Comparison of ENCODE assay signal across 17 cellular contexts in the genomic region with DNA sequence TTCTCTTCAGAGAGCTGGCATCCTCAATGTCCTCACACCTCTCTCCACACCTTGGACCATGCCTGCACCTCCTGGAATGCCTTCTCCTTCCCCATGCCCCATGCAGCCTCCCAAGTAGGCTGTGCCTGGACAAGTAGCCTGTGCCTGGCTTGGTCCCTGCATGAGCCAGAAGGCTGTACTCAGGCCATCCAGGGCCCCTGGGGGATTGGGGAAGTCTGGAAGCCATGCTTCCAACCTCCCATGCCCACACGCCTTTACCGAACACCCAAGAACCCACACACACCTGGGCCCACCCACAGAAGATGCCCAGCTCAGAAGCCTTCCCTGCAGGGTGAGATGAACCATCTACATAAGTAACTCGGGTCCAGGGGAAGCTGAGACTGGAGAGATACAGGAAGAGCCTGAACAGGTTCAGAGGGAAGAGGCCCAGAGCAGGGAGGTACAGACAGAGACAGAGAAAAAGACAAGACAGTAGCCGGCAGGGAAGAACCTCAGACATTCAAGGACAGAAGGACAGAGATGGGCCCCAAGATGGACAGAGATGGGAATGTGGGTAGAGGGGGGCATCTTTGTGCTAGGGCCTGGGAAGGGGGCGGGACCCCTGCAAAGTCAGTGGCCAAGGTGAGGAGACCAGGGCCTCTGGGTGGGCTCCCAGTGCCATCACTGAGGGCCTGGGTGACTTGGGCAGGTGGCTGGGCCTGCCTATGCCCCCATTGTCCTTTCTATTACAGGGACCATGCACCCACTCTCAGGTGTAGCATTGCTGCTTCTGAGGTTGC. TPM values are rescaled to one million over a fixed set of nuclear protein-coding genes. Genes with fewer than 3 reads are reported as not detected.
A peak's percentile ranks its signal among the peaks of the same experiment; 100 is the strongest.
DNase-seq lines count a peak whose midpoint lies in the region; FAIRE-seq and TF ChIP-seq lines count a peak whose summit lies in the region.
"Had no signal": no experiment of that assay in that cellular context is flagged by ENCODE, and none has a peak within 500 bp of the region (broad histone marks: within the 10 kb centered on the region; RNA-seq: fewer than 3 reads in every experiment).

No MANE protein-coding gene starts in this region.

- no peak overlapping the region for H3K23ac ChIP-seq in trophoblast cell (ENCODE audit: low read length)

- H3F3A ChIP-seq in PC-9 (ENCODE audit: insufficient read depth, low read depth) = peaks cover 26% of the 10 kb centered on the region

- H3K14ac ChIP-seq in trophoblast cell (ENCODE audit: low read length) = no peak overlapping the region

- DNase-seq in PC-9 (no peak), coronary artery (ENCODE audit: low spot score) (peak; percentile 68), nephron progenitor cell (no peak), trophoblast cell (no peak), D721Med (ENCODE audit: insufficient read length, low spot score) (no peak)
- DNase-seq in effector CD4-positive, alpha-beta T cell = no peak
- no peak for DNase-seq in stimulated activated naive CD4-positive, alpha-beta T cell (lab: John Stamatoyannopoulos, UW)
- DNase-seq: activated B cell treated with CpG ODN at 0.5 μM for 24 hours, Calu3, foreskin melanocyte, naive B cell, NCI-H146, NCI-H345, T-helper 1 cell had no signal

- FAIRE-seq in D721Med (lab: Jason Lieb, UNC) = no peak

- H3K79me1 ChIP-seq in trophoblast cell (ENCODE audit: low read length) = peaks cover 8% of the 10 kb centered on the region

- no peak overlapping the region for H2AK5ac ChIP-seq in trophoblast cell (ENCODE audit: low read length)

- H3K4me3 Mint-ChIP-seq in nephron progenitor cell = peak overlapping the region; percentile 26
- H3K4me3 Mint-ChIP-seq: activated B cell treated with CpG ODN at 0.5 μM for 24 hours; activated T-helper 17 cell treated with anti-CD3 and anti-CD28 coated beads, Interleukin-2, amount 50 U/mL, for 72 hours; stimulated activated naive CD8-positive, alpha-beta T cell treated with anti-CD3 and anti-CD28 coated beads, Interleukin-15, amount 100 ng/mL, for 72 hours had no signal

- POLR2A ChIA-PET in PC-9 (lab: Charles Lee; ENCODE audit: unreplicated experiment) = no interaction called here

- no peaks in the 10 kb centered on the region for H3K9me2 ChIP-seq in PC-9 (ENCODE audit: insufficient read depth)

- H2BK120ac ChIP-seq in trophoblast cell (ENCODE audit: insufficient read depth, low read length, poor library complexity) = no peak overlapping the region

- H3K27ac Mint-ChIP-seq in nephron progenitor cell = no peak overlapping the region
- H3K27ac Mint-ChIP-seq: activated B cell treated with CpG ODN at 0.5 μM for 24 hours; activated T-helper 17 cell treated with anti-CD3 and anti-CD28 coated beads, Interleukin-2, amount 50 U/mL, for 72 hours; stimulated activated naive CD8-positive, alpha-beta T cell treated with anti-CD3 and anti-CD28 coated beads, Interleukin-15, amount 100 ng/mL, for 72 hours had no signal

- H3K27me3 ChIP-seq in PC-9 (ENCODE audit: insufficient read depth, low read depth) = no peaks in the 10 kb centered on the region
- no peaks in the 10 kb centered on the region for H3K27me3 ChIP-seq in subcutaneous abdominal adipose tissue (ENCODE audit: control insufficient read depth in 5 of 5, insufficient read depth in 4 of 5, low read length in 5 of 5)
- H3K27me3 ChIP-seq in trophoblast cell (ENCODE audit: insufficient read depth, low read length) = no peaks in the 10 kb centered on the region

- H3K27me3 Mint-ChIP-seq in nephron progenitor cell (ENCODE audit: low read depth, poor library complexity) = no peaks in the 10 kb centered on the region

- H3K9me3 Mint-ChIP-seq in nephron progenitor cell = no peaks in the 10 kb centered on the region
- H3K9me3 Mint-ChIP-seq: activated B cell treated with CpG ODN at 0.5 μM for 24 hours; activated T-helper 17 cell treated with anti-CD3 and anti-CD28 coated beads, Interleukin-2, amount 50 U/mL, for 72 hours; naive B cell; stimulated activated naive CD8-positive, alpha-beta T cell treated with anti-CD3 and anti-CD28 coated beads, Interleukin-15, amount 100 ng/mL, for 72 hours had no signal

- H3K9me3 ChIP-seq in PC-9 (ENCODE audit: insufficient read depth, low read depth) (no peaks in the 10 kb centered on the region), subcutaneous abdominal adipose tissue (ENCODE audit: control insufficient read depth in 5 of 5, low read length in 5 of 5) (no peaks in the 10 kb centered on the region), trophoblast cell (ENCODE audit: insufficient read depth, low read depth, low read length) (peaks cover 2% of the 10 kb centered on the region)

- H2BK12ac ChIP-seq in trophoblast cell (ENCODE audit: low read length) = no peak overlapping the region

- no TSS peak for BruUV-seq in PC-9 (replicated peaks; lab: Mats Ljungman, UMichigan)

- no peak overlapping the region for H4K91ac ChIP-seq in trophoblast cell (ENCODE audit: low read depth, low read length)

- intact Hi-C loops in PC-9 (cut with micrococcal nuclease; ENCODE audit: unreplicated experiment) = no loop called here

- peaks cover 86% of the 10 kb centered on the region for H3K79me2 ChIP-seq in PC-9 (ENCODE audit: low read depth)
- H3K79me2 ChIP-seq in trophoblast cell (ENCODE audit: control insufficient read depth, insufficient read depth, low read length, poor library complexity) = peaks cover 3% of the 10 kb centered on the region

- H4K12ac ChIP-seq in trophoblast cell (ENCODE audit: low read depth, low read length) = no peak overlapping the region

- no peak overlapping the region for H3K4ac ChIP-seq in trophoblast cell (ENCODE audit: low read depth, low read length)

- H4K20me1 ChIP-seq in PC-9 (ENCODE audit: insufficient read depth) = 0 out of 2 replicates have a peak, but pooled peaks cover 6% of the 10 kb centered on the region

- TF ChIP-seq CTCF in PC-9 (conservative IDR thresholded peaks at IDR 0.05) (no peak), coronary artery (IDR thresholded peaks at IDR 0.05) (no peak), nephron progenitor cell (IDR thresholded peaks at IDR 0.05) (no peak), D721Med (IDR thresholded peaks at IDR 0.05; ENCODE audit: insufficient read depth, missing control alignments) (no peak)

- no CpG with 5 or more reads among the region's 5 CpGs for WGBS in trophoblast cell (ENCODE audit: extremely low coverage, insufficient coverage, insufficient read length)

- H3K27ac ChIP-seq in PC-9 (no peak overlapping the region), coronary artery (no peak overlapping the region), subcutaneous abdominal adipose tissue (ENCODE audit: low read depth, low read length) (peak overlapping the region; percentile 84), trophoblast cell (ENCODE audit: low read depth, low read length) (no peak overlapping the region)

- H3K18ac ChIP-seq in trophoblast cell (ENCODE audit: low read length) = no peak overlapping the region

- H3K4me2 ChIP-seq in PC-9 (0 out of 2 replicates have a peak overlapping the region, but pooled peaks have one; percentile 0), trophoblast cell (ENCODE audit: low read length) (no peak overlapping the region)

- H3K36me3 ChIP-seq in PC-9 (ENCODE audit: low read depth) (no peaks in the 10 kb centered on the region), subcutaneous abdominal adipose tissue (ENCODE audit: control insufficient read depth in 5 of 5, insufficient read depth in 5 of 5, low read length in 5 of 5) (peaks cover 0 to 3% (median 0%) of the 10 kb centered on the region in 5 donors), trophoblast cell (ENCODE audit: control insufficient read depth in 1 of 2, insufficient read depth in 2 of 2, low read length in 2 of 2) (no peaks in the 10 kb centered on the region)

- no peak overlapping the region for H2BK5ac ChIP-seq in trophoblast cell (ENCODE audit: low read depth, low read length, poor library complexity)

- H3K4me3 ChIP-seq in PC-9 (no peak overlapping the region), coronary artery (no peak overlapping the region), subcutaneous abdominal adipose tissue (ENCODE audit: low read depth in 1 of 5, low read length in 5 of 5) (peak overlapping the region in 2 of 5 donors; percentile 24 to 42), trophoblast cell (ENCODE audit: low read depth, low read length) (no peak overlapping the region)

- CTCF ChIA-PET in PC-9 (lab: Charles Lee) = no interaction called here

- H4K8ac ChIP-seq in trophoblast cell (ENCODE audit: low read depth, low read length) = no peak overlapping the region

- H3K4me1 Mint-ChIP-seq in nephron progenitor cell = peaks cover 70% of the 10 kb centered on the region
- H3K4me1 Mint-ChIP-seq: activated T-helper 17 cell treated with anti-CD3 and anti-CD28 coated beads, Interleukin-2, amount 50 U/mL, for 72 hours had no signal

- H3K9ac ChIP-seq in subcutaneous abdominal adipose tissue (ENCODE audit: low read length in 5 of 5) = peak overlapping the region in 1 of 5 donors; percentile 48
- H3K9ac ChIP-seq in trophoblast cell (ENCODE audit: low read length) = no peak overlapping the region

- H2AFZ ChIP-seq in PC-9 = no peak overlapping the region
- H2AFZ ChIP-seq in trophoblast cell (ENCODE audit: insufficient read depth, low read length, poor library complexity) = no peak overlapping the region

- H3K4me1 ChIP-seq in PC-9 (replicated peaks; ENCODE audit: insufficient read depth) = peaks cover 60% of the 10 kb centered on the region
- H3K4me1 ChIP-seq in subcutaneous abdominal adipose tissue (ENCODE audit: control insufficient read depth in 5 of 5, insufficient read depth in 5 of 5, low read length in 5 of 5) = peaks cover 12 to 90% (median 79%) of the 10 kb centered on the region in 5 donors
- peaks cover 22 to 27% of the 10 kb centered on the region in 2 experiments for H3K4me1 ChIP-seq in trophoblast cell (ENCODE audit: control insufficient read depth in 1 of 2, insufficient read depth in 2 of 2, low read length in 2 of 2)

- H3K36me3 Mint-ChIP-seq in nephron progenitor cell (ENCODE audit: low read depth) = peaks cover 10% of the 10 kb centered on the region
- H3K36me3 Mint-ChIP-seq: naive B cell had no signal

RNA-seq across cellular contexts. Expression of gene BIN1, which starts 4.3 kb away (rescaled TPM):
- total RNA-seq in PC-9 (2021) = 87.5 and 95.6 TPM in 2 replicates
- 6.7 and 7.6 TPM in 2 replicates for polyA plus RNA-seq in trophoblast cell (2013)
